In genomic region chr11:77454867-77455655, GRCh38 we compare ENCODE assay signal across 13 cellular contexts.
DNase-seq lines count a peak whose midpoint lies in the region; ATAC-seq and TF ChIP-seq lines count a peak whose summit lies in the region.
"Had no signal": no experiment of that assay in that cellular context is flagged by ENCODE, and none has a peak within 500 bp of the region (broad histone marks: within the 10 kb centered on the region; RNA-seq: fewer than 3 reads in every experiment).

No MANE protein-coding gene starts in this region.

- no peak for ATAC-seq in SK-N-SH treated with all-trans-retinoic acid at 6 μM for 48 hours
- no peak for ATAC-seq in memory B cell (ENCODE audit: low read depth)
- ATAC-seq in HG02763 (IDR thresholded peaks at IDR 0.05; ENCODE audit: unreplicated experiment): no peak
- ATAC-seq in GM18502 (IDR thresholded peaks at IDR 0.05; ENCODE audit: poor library complexity, unreplicated experiment): no peak
- ATAC-seq in HG03571 (IDR thresholded peaks at IDR 0.05; ENCODE audit: unreplicated experiment): no peak
- no peak for ATAC-seq in HG03135 (IDR thresholded peaks at IDR 0.05; ENCODE audit: unreplicated experiment)

- no peaks in the 10 kb centered on the region for H3K36me3 Mint-ChIP-seq in memory B cell

- no peak for DNase-seq in memory B cell (ENCODE audit: low spot score in 2 of 2)
- DNase-seq: Caco-2; CD8-positive, alpha-beta memory T cell; GF-D8 had no signal

- H3K4me2 ChIP-seq in BLaER1 treated with 17β-estradiol and CSF1 and Interleukin-3, amounts not matched to agents 10 nM and 100 nM: peak overlapping the region in 6 of 11 experiments; percentile 32 to 87 (median 74); a peak in 6 of 22 replicates

- no peak overlapping the region for H3K9ac ChIP-seq in BLaER1 treated with 17β-estradiol and CSF1 and Interleukin-3, amounts not matched to agents 10 nM and 100 nM

- H3K4me3 ChIP-seq in BLaER1 treated with 17β-estradiol and CSF1 and Interleukin-3, amounts not matched to agents 10 nM and 100 nM: no peak overlapping the region
- H3K4me3 ChIP-seq in HEK293 (ENCODE audit: low read depth, low read length): no peak overlapping the region

- H3K27ac Mint-ChIP-seq in memory B cell: peak overlapping the region; percentile 5
- H3K27ac Mint-ChIP-seq: CD8-positive, alpha-beta memory T cell had no signal

- no peaks in the 10 kb centered on the region for H3K27me3 ChIP-seq in BLaER1 treated with 17β-estradiol and CSF1 and Interleukin-3, amounts not matched to agents 10 nM and 100 nM

- no peaks in the 10 kb centered on the region for H3K9me3 Mint-ChIP-seq in memory B cell
- H3K9me3 Mint-ChIP-seq: CD8-positive, alpha-beta memory T cell had no signal

- TF ChIP-seq CTCF in HEK293 (tag by site-specific recombination; IDR thresholded peaks at IDR 0.05): no peak

- no peak overlapping the region for H3K27ac ChIP-seq in BLaER1 treated with 17β-estradiol and CSF1 and Interleukin-3, amounts not matched to agents 10 nM and 100 nM
- no peak overlapping the region for H3K27ac ChIP-seq in HEK293 (ENCODE audit: extremely low read depth, low read depth, low read length)
- H3K27ac ChIP-seq: 22Rv1, HL-60 had no signal

- peaks cover 0 to 19% (median 9%) of the 10 kb centered on the region in 11 experiments; a peak in 3 of 22 replicates for H3K36me3 ChIP-seq in BLaER1 treated with 17β-estradiol and CSF1 and Interleukin-3, amounts not matched to agents 10 nM and 100 nM
- H3K36me3 ChIP-seq in HEK293 (ENCODE audit: control insufficient read depth in 2 of 2, insufficient read depth in 1 of 2, low read length in 2 of 2): no peaks in the 10 kb centered on the region

- H3K4me1 Mint-ChIP-seq in memory B cell: peaks cover 11% of the 10 kb centered on the region

- H3K4me3 Mint-ChIP-seq in memory B cell: no peak overlapping the region
- H3K4me3 Mint-ChIP-seq: CD8-positive, alpha-beta memory T cell had no signal

- no peaks in the 10 kb centered on the region for H3K9me3 ChIP-seq in BLaER1 treated with 17β-estradiol and CSF1 and Interleukin-3, amounts not matched to agents 10 nM and 100 nM (replicated peaks in 1 of 11)
- H3K9me3 ChIP-seq in HEK293 (ENCODE audit: control insufficient read depth, insufficient read depth, low read depth, low read length): no peaks in the 10 kb centered on the region
- H3K9me3 ChIP-seq: Caco-2 had no signal

- H3K27me3 Mint-ChIP-seq in memory B cell: peaks cover 4% of the 10 kb centered on the region

- peaks cover 0 to 10% (median 0%) of the 10 kb centered on the region in 11 experiments; a peak in 4 of 22 replicates for H4K20me1 ChIP-seq in BLaER1 treated with 17β-estradiol and CSF1 and Interleukin-3, amounts not matched to agents 10 nM and 100 nM

- H3K4me1 ChIP-seq in BLaER1 treated with 17β-estradiol and CSF1 and Interleukin-3, amounts not matched to agents 10 nM and 100 nM: peaks cover 38 to 64% (median 45%) of the 10 kb centered on the region in 10 experiments
- no peaks in the 10 kb centered on the region; the same call in 1 of the 2 replicates for H3K4me1 ChIP-seq in HEK293 (ENCODE audit: control insufficient read depth, insufficient read depth, low read length)

- CTCF ChIA-PET in HEK293 (lab: Yijun Ruan, JAX): interaction anchor here (0.5 kb wide), 1 partner anchor 151 kb away, joined by 5 read pairs; no protein-coding TSS in a partner anchor

- POLR2A ChIA-PET in HEK293 (lab: Yijun Ruan, JAX): no interaction called here

TF ChIP-seq in HEK293, 187 proteins besides CTCF, POLR2A, EP300 and RAD21 (continues in another document):
- TF ChIP-seq, protein P1, sequence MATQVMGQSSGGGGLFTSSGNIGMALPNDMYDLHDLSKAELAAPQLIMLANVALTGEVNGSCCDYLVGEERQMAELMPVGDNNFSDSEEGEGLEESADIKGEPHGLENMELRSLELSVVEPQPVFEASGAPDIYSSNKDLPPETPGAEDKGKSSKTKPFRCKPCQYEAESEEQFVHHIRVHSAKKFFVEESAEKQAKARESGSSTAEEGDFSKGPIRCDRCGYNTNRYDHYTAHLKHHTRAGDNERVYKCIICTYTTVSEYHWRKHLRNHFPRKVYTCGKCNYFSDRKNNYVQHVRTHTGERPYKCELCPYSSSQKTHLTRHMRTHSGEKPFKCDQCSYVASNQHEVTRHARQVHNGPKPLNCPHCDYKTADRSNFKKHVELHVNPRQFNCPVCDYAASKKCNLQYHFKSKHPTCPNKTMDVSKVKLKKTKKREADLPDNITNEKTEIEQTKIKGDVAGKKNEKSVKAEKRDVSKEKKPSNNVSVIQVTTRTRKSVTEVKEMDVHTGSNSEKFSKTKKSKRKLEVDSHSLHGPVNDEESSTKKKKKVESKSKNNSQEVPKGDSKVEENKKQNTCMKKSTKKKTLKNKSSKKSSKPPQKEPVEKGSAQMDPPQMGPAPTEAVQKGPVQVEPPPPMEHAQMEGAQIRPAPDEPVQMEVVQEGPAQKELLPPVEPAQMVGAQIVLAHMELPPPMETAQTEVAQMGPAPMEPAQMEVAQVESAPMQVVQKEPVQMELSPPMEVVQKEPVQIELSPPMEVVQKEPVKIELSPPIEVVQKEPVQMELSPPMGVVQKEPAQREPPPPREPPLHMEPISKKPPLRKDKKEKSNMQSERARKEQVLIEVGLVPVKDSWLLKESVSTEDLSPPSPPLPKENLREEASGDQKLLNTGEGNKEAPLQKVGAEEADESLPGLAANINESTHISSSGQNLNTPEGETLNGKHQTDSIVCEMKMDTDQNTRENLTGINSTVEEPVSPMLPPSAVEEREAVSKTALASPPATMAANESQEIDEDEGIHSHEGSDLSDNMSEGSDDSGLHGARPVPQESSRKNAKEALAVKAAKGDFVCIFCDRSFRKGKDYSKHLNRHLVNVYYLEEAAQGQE (tag by site-specific recombination; IDR thresholded peaks at IDR 0.05): no peak
- peak; percentile 71 for TF ChIP-seq SCRT2 (tag by site-specific recombination; IDR thresholded peaks at IDR 0.05)
- TF ChIP-seq ZNF211 (tag by site-specific recombination; IDR thresholded peaks at IDR 0.05; ENCODE audit: low read depth): no peak
- TF ChIP-seq ZNF600 (tag by site-specific recombination; IDR thresholded peaks at IDR 0.05): no peak
- TF ChIP-seq SCRT1 (tag by site-specific recombination; IDR thresholded peaks at IDR 0.05; ENCODE audit: borderline replicate concordance): 0 out of 2 replicates have a peak, but pooled peaks have one; percentile 33
- TF ChIP-seq ZNF114 (tag by site-specific recombination; IDR thresholded peaks at IDR 0.05): no peak
- TF ChIP-seq ZNF777 (tag by site-specific recombination; IDR thresholded peaks at IDR 0.05; ENCODE audit: borderline replicate concordance): no peak

TF ChIP-seq in SK-N-SH treated with all-trans-retinoic acid at 6 μM for 48 hours, 23 proteins besides CTCF, POLR2A, EP300 and RAD21 (continues in another document):
- TF ChIP-seq OSR1 (CRISPR knock-in tag; IDR thresholded peaks at IDR 0.05): no peak
- TF ChIP-seq, protein P2, sequence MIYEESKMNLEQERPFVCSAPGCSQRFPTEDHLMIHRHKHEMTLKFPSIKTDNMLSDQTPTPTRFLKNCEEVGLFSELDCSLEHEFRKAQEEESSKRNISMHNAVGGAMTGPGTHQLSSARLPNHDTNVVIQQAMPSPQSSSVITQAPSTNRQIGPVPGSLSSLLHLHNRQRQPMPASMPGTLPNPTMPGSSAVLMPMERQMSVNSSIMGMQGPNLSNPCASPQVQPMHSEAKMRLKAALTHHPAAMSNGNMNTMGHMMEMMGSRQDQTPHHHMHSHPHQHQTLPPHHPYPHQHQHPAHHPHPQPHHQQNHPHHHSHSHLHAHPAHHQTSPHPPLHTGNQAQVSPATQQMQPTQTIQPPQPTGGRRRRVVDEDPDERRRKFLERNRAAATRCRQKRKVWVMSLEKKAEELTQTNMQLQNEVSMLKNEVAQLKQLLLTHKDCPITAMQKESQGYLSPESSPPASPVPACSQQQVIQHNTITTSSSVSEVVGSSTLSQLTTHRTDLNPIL (CRISPR knock-in tag; IDR thresholded peaks at IDR 0.05; ENCODE audit: low read depth): no peak
- TF ChIP-seq ZNF8 (CRISPR knock-in tag; IDR thresholded peaks at IDR 0.05): no peak
- TF ChIP-seq PPARA (CRISPR knock-in tag; IDR thresholded peaks at IDR 0.05; ENCODE audit: borderline replicate concordance): no peak
- TF ChIP-seq, protein P3, sequence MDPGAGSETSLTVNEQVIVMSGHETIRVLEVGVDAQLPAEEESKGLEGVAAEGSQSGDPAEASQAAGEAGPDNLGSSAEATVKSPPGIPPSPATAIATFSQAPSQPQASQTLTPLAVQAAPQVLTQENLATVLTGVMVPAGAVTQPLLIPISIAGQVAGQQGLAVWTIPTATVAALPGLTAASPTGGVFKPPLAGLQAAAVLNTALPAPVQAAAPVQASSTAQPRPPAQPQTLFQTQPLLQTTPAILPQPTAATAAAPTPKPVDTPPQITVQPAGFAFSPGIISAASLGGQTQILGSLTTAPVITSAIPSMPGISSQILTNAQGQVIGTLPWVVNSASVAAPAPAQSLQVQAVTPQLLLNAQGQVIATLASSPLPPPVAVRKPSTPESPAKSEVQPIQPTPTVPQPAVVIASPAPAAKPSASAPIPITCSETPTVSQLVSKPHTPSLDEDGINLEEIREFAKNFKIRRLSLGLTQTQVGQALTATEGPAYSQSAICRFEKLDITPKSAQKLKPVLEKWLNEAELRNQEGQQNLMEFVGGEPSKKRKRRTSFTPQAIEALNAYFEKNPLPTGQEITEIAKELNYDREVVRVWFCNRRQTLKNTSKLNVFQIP (CRISPR knock-in tag; IDR thresholded peaks at IDR 0.05; ENCODE audit: borderline replicate concordance, low read depth): no peak
- no peak for TF ChIP-seq GLIS3 (CRISPR knock-in tag; IDR thresholded peaks at IDR 0.05)
- no peak for TF ChIP-seq TSHZ2 (CRISPR knock-in tag; IDR thresholded peaks at IDR 0.05)
